ENCODE assay signal across 8 cellular contexts in the genomic region with DNA sequence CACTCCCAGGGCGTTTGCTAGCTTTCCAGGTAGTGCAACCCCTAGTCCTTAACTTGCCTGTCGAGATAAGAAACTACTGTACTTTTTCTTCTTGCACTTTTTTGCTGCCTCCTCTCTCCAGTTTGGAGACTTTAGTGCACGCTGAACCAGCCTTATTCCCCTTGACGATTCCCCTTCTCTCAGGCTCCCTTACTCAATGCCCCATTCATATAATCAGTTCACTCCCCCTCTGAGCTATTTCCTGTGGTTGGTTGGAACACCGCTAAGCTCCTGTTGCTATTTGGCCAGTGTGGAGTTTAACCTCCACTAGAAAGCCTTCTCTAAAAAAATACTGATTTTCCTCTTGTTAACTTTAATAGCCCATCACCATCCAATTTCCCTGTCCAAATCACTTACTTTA. TPM values are rescaled to one million over a fixed set of nuclear protein-coding genes. Genes with fewer than 3 reads are reported as not detected.
DNase-seq lines count a peak whose midpoint lies in the region; ATAC-seq and TF ChIP-seq lines count a peak whose summit lies in the region.

No MANE protein-coding gene starts in this region.

- H3K4me2 ChIP-seq in HCT116 (ENCODE audit: low read length) (peak overlapping the region; percentile 75), OCI-LY1 (ENCODE audit: low read length) (peak overlapping the region; percentile 63), mammary epithelial cell (ENCODE audit: insufficient read depth, low read depth, low read length) (peak overlapping the region; percentile 97)

- H3K27ac ChIP-seq in CD4-positive, alpha-beta memory T cell (ENCODE audit: low read depth, low read length) = peak overlapping the region; percentile 77
- H3K27ac ChIP-seq in HCT116 (ENCODE audit: low read depth, low read length) = peak overlapping the region; percentile 86
- H3K27ac ChIP-seq in OCI-LY1 (ENCODE audit: low read depth, low read length, poor library complexity, severe bottlenecking) = peak overlapping the region; percentile 73
- H3K27ac ChIP-seq in mammary epithelial cell (ENCODE audit: insufficient read depth, low read depth, low read length) = peak overlapping the region; percentile 76
- peak overlapping the region; percentile 82 to 98 (median 94) for H3K27ac ChIP-seq in spleen

- dilution Hi-C loops in mammary epithelial cell (cut with HindIII; ENCODE audit: low sequenced_read_pairs) = no loop called here

- intact Hi-C loops in CD4-positive, alpha-beta memory T cell (cut with micrococcal nuclease) = loop anchor here (1.0 to 2.0 kb wide), 4 partner anchors 10 to 125 kb away; a partner anchor contains a TSS
- intact Hi-C loops in HCT116 (cut with micrococcal nuclease) (no loop called here), mammary epithelial cell (cut with micrococcal nuclease) (loop anchor here (1.0 to 2.0 kb wide), 3 partner anchors 44 to 92 kb away; no protein-coding TSS in a partner anchor), spleen (cut with DNase I; ENCODE audit: low total_unique reads) (no loop called here)

- peak overlapping the region; percentile 93 to 99 (median 99) for H3K27ac Mint-ChIP-seq in CD4-positive, alpha-beta memory T cell
- H3K27ac Mint-ChIP-seq in immature natural killer cell = peak overlapping the region; percentile 91 to 99 (median 95)

- H3K9me2 ChIP-seq in HCT116 (ENCODE audit: insufficient read depth) (no peaks in the 10 kb centered on the region), OCI-LY1 (ENCODE audit: low read depth, low read length) (no peaks in the 10 kb centered on the region)

- H3K79me2 ChIP-seq in HCT116 (ENCODE audit: insufficient read depth, low read length) (no peaks in the 10 kb centered on the region), OCI-LY1 (ENCODE audit: insufficient read depth, low read length) (no peaks in the 10 kb centered on the region), mammary epithelial cell (ENCODE audit: insufficient read depth, low read length) (peaks cover 21% of the 10 kb centered on the region)

- H3K27me3 Mint-ChIP-seq in CD4-positive, alpha-beta memory T cell = no peaks in the 10 kb centered on the region
- peaks cover 3 to 17% (median 4%) of the 10 kb centered on the region in 3 donors for H3K27me3 Mint-ChIP-seq in immature natural killer cell (ENCODE audit: low read depth in 3 of 3)

- POLR2A ChIA-PET in CD4-positive, alpha-beta memory T cell (lab: Charles Lee; ENCODE audit: partially characterized antibody) = interaction anchor here (0.6 to 7.0 kb wide), 22 partner anchors 10 to 255 kb away, joined by 3 to 63 read pairs (median 7); a partner anchor contains a TSS
- POLR2A ChIA-PET in HCT116 (lab: Charles Lee) = no interaction called here

- no peak for TF ChIP-seq POLR2A in HCT116 (IDR thresholded peaks at IDR 0.05; ENCODE audit: borderline replicate concordance, extremely low read depth, insufficient read depth, insufficient read length)
- no peak for TF ChIP-seq POLR2A in spleen (IDR thresholded peaks at IDR 0.05)

- no peaks in the 10 kb centered on the region for H3K9me3 ChIP-seq in CD4-positive, alpha-beta memory T cell (ENCODE audit: control insufficient read depth in 1 of 2, low read length in 2 of 2)
- H3K9me3 ChIP-seq in HCT116 (ENCODE audit: control insufficient read depth in 1 of 2, insufficient read depth in 1 of 2, low read depth in 1 of 2, low read length in 2 of 2) = no peaks in the 10 kb centered on the region
- no peaks in the 10 kb centered on the region for H3K9me3 ChIP-seq in OCI-LY1 (ENCODE audit: low read length)
- no peaks in the 10 kb centered on the region for H3K9me3 ChIP-seq in mammary epithelial cell (replicated peaks; ENCODE audit: insufficient read depth, low read length)
- H3K9me3 ChIP-seq in spleen = no peaks in the 10 kb centered on the region

- no peaks in the 10 kb centered on the region for H3K9me3 Mint-ChIP-seq in CD4-positive, alpha-beta memory T cell
- H3K9me3 Mint-ChIP-seq in immature natural killer cell = no peaks in the 10 kb centered on the region

- peak overlapping the region; percentile 92 to 97 for H3K4me3 ChIP-seq in CD4-positive, alpha-beta memory T cell (ENCODE audit: low read length in 2 of 2)
- H3K4me3 ChIP-seq in HCT116 (replicated peaks in 1 of 2; ENCODE audit: low read depth in 1 of 2, low read length in 2 of 2) (peak overlapping the region; percentile 82 to 93), OCI-LY1 (ENCODE audit: low read depth, low read length, poor library complexity, severe bottlenecking) (peak overlapping the region; percentile 66), mammary epithelial cell (replicated peaks in 1 of 3; ENCODE audit: insufficient read depth in 1 of 3, low read depth in 2 of 3, low read length in 3 of 3) (peak overlapping the region; percentile 65 to 75 (median 75)), spleen (peak overlapping the region; percentile 65 to 90 (median 74))

- peak in 4 of 5 donors; percentile 38 to 53 (median 44) for DNase-seq in CD4-positive, alpha-beta memory T cell
- DNase-seq in HCT116 (ENCODE audit: low read depth, low spot score) (no peak), mammary epithelial cell (peak; percentile 71), immature natural killer cell (peak in 2 of 3 donors; percentile 16 to 31), spleen (no peak)

- CTCF ChIA-PET in CD4-positive, alpha-beta memory T cell (lab: Charles Lee; ENCODE audit: partially characterized antibody) = interaction anchor here (0.6 to 2.0 kb wide), 11 partner anchors 9 to 201 kb away, joined by 3 to 8 read pairs (median 3); a partner anchor contains a TSS
- CTCF ChIA-PET in HCT116 (lab: Charles Lee) (no interaction called here), mammary epithelial cell (lab: Charles Lee; ENCODE audit: low non-redundant PET) (interaction anchor here (0.7 to 1.0 kb wide), 2 partner anchors 49 to 1880 kb away, joined by 3 to 4 read pairs; a partner anchor contains a TSS)

- H3F3A ChIP-seq in OCI-LY1 (ENCODE audit: insufficient read depth, low read length) = no peaks in the 10 kb centered on the region

- H2AFZ ChIP-seq in HCT116 (ENCODE audit: low read depth, low read length, poor library complexity, severe bottlenecking) = peak overlapping the region; percentile 83
- H2AFZ ChIP-seq in OCI-LY1 (ENCODE audit: low read length) = no peak overlapping the region
- peak overlapping the region; percentile 95 for H2AFZ ChIP-seq in mammary epithelial cell (ENCODE audit: low read depth, low read length)

- H4K20me1 ChIP-seq in HCT116 (ENCODE audit: insufficient read depth) (no peaks in the 10 kb centered on the region), OCI-LY1 (ENCODE audit: insufficient read depth, low read length) (no peaks in the 10 kb centered on the region), mammary epithelial cell (ENCODE audit: insufficient read depth, low read length) (no peaks in the 10 kb centered on the region)

- in situ Hi-C loops in mammary epithelial cell (cut with MboI; ENCODE audit: low sequenced_read_pairs in 2 of 2) = no loop called here

- peak overlapping the region; percentile 92 to 99 (median 95) for H3K4me3 Mint-ChIP-seq in CD4-positive, alpha-beta memory T cell
- peak overlapping the region; percentile 88 to 96 (median 95) for H3K4me3 Mint-ChIP-seq in immature natural killer cell

- no peaks in the 10 kb centered on the region for H3K36me3 ChIP-seq in CD4-positive, alpha-beta memory T cell (ENCODE audit: insufficient read depth, low read length)
- H3K36me3 ChIP-seq in HCT116 (ENCODE audit: control insufficient read depth in 1 of 2, insufficient read depth in 2 of 2, low read length in 2 of 2) (no peaks in the 10 kb centered on the region), OCI-LY1 (ENCODE audit: insufficient read depth, low read length) (no peaks in the 10 kb centered on the region), mammary epithelial cell (ENCODE audit: insufficient read depth, low read length) (peaks cover 3% of the 10 kb centered on the region), spleen (peaks cover 0 to 12% (median 0%) of the 10 kb centered on the region in 6 donors)

- RAD21 ChIA-PET in HCT116 (lab: Charles Lee; ENCODE audit: low non-redundant PET in 1 of 2, low total read pairs in 2 of 2, uncharacterized antibody in 2 of 2, unreplicated experiment in 2 of 2) = no interaction called here

- TF ChIP-seq CTCF in HCT116 (IDR thresholded peaks at IDR 0.05 in 2 of 3, conservative IDR thresholded peaks at IDR 0.05 in 1 of 3; ENCODE audit: borderline replicate concordance in 1 of 3, insufficient read depth in 1 of 3, low read depth in 2 of 3, low read length in 2 of 3) (no peak), OCI-LY1 (IDR thresholded peaks at IDR 0.05; ENCODE audit: low read length) (no peak), mammary epithelial cell (conservative IDR thresholded peaks at IDR 0.05 in 1 of 2, IDR thresholded peaks at IDR 0.05 in 1 of 2; ENCODE audit: extremely low read depth in 1 of 2, insufficient read depth in 1 of 2, low read depth in 1 of 2, low read length in 2 of 2) (no peak), spleen (IDR thresholded peaks at IDR 0.05 in 8 of 11, conservative IDR thresholded peaks at IDR 0.05 in 3 of 11) (no peak)

- BruUV-seq in HCT116 (replicated peaks; lab: Mats Ljungman, UMichigan) = no TSS peak
- no TSS peak for BruUV-seq in mammary epithelial cell (replicated peaks; lab: Mats Ljungman, UMichigan)

- H3K9ac ChIP-seq in HCT116 (ENCODE audit: low read length) (peak overlapping the region; percentile 78), OCI-LY1 (ENCODE audit: low read length) (peak overlapping the region; percentile 66), mammary epithelial cell (ENCODE audit: insufficient read depth, low read length) (peak overlapping the region; percentile 84)

- WGBS in mammary epithelial cell (ENCODE audit: low coverage, missing lambda C conversion rate) = 3% methylated on average over 5 of the region's 5 CpGs
- 0 to 3% (median 0%) methylated on average over 5 of the region's 5 CpGs for WGBS in spleen, 5 donors

- ATAC-seq in HCT116 (peak; percentile 49), GM21367 (IDR thresholded peaks at IDR 0.05; ENCODE audit: unreplicated experiment) (no peak), HG03045 (IDR thresholded peaks at IDR 0.05; ENCODE audit: unreplicated experiment) (no peak)

- no peaks in the 10 kb centered on the region for H3K27me3 ChIP-seq in CD4-positive, alpha-beta memory T cell (ENCODE audit: insufficient read depth, low read length)
- H3K27me3 ChIP-seq in HCT116 (ENCODE audit: insufficient read depth, low read length) (no peaks in the 10 kb centered on the region), OCI-LY1 (ENCODE audit: insufficient read depth, low read length) (no peaks in the 10 kb centered on the region), mammary epithelial cell (ENCODE audit: insufficient read depth, low read length) (no peaks in the 10 kb centered on the region), spleen (replicated peaks in 1 of 7) (no peaks in the 10 kb centered on the region)

- no peak for TF ChIP-seq RAD21 in HCT116 (IDR thresholded peaks at IDR 0.05; ENCODE audit: low read depth)

- H3K36me3 Mint-ChIP-seq in CD4-positive, alpha-beta memory T cell = peaks cover 13 to 28% of the 10 kb centered on the region in 2 donors
- no peaks in the 10 kb centered on the region for H3K36me3 Mint-ChIP-seq in immature natural killer cell

- peaks cover 34 to 73% (median 54%) of the 10 kb centered on the region in 4 donors for H3K4me1 Mint-ChIP-seq in CD4-positive, alpha-beta memory T cell
- peaks cover 37 to 53% of the 10 kb centered on the region in 2 donors for H3K4me1 Mint-ChIP-seq in immature natural killer cell

- peaks cover 66% of the 10 kb centered on the region for H3K4me1 ChIP-seq in CD4-positive, alpha-beta memory T cell (ENCODE audit: insufficient read depth, low read length)
- H3K4me1 ChIP-seq in HCT116 (ENCODE audit: control insufficient read depth in 1 of 2, insufficient read depth in 2 of 2, low read length in 2 of 2) (peaks cover 12 to 15% of the 10 kb centered on the region in 2 experiments), OCI-LY1 (ENCODE audit: insufficient read depth, low read length, severe bottlenecking) (peaks cover 24% of the 10 kb centered on the region), mammary epithelial cell (ENCODE audit: insufficient read depth, low read length) (peaks cover 18% of the 10 kb centered on the region), spleen (peaks cover 25 to 64% (median 56%) of the 10 kb centered on the region in 6 donors)

RNA-seq across cellular contexts. Expression of a gene that starts 0.7 kb away (rescaled TPM):
- 10 to 100 TPM; 51.0 to 52.0 TPM for total RNA-seq in CD4-positive, alpha-beta memory T cell
- polyA plus RNA-seq in CD4-positive, alpha-beta memory T cell = 100 to 1,000 TPM in 1 of 2 donors, 10 to 100 TPM in 1; 71.7 to 107 TPM
- total RNA-seq in HCT116 (2021; ENCODE audit: unreplicated experiment) = 11.3 TPM
- 5.7 and 8.2 TPM in 2 replicates for polyA plus RNA-seq in HCT116 (2012)
- total RNA-seq in mammary epithelial cell = 10 to 100 TPM; 18.1 to 40.2 TPM
- polyA plus RNA-seq in mammary epithelial cell = 9.1 TPM
- 7.5 TPM for polyA minus RNA-seq in mammary epithelial cell
- polyA plus RNA-seq in immature natural killer cell = 10 to 100 TPM; 14.6 to 23.3 (median 21.4) TPM
- total RNA-seq in spleen = 10 to 100 TPM; 28.6 to 76.0 (median 60.7) TPM
- 10 to 100 TPM; 14.3 to 28.3 (median 21.6) TPM for polyA plus RNA-seq in spleen

RNA-seq across cellular contexts. Expression of a gene that starts 49.7 kb away (rescaled TPM):
- total RNA-seq in CD4-positive, alpha-beta memory T cell = 100 to 1,000 TPM; 122 to 125 TPM
- 10 to 100 TPM; 16.8 to 22.8 TPM for polyA plus RNA-seq in CD4-positive, alpha-beta memory T cell
- total RNA-seq in HCT116 (2021; ENCODE audit: unreplicated experiment) (13.4 TPM), mammary epithelial cell (10 to 100 TPM; 11.2 to 16.4 TPM), spleen (10 to 100 TPM; 19.2 to 43.7 (median 22.1) TPM)
- polyA plus RNA-seq in HCT116 (2012) = 7.4 and 7.7 TPM in 2 replicates
- polyA plus RNA-seq in mammary epithelial cell (4.3 TPM), immature natural killer cell (under 1 TPM in 2 of 3 donors, not detected in 1; 0.57 to 0.78 TPM), spleen (1 to 10 TPM; 2.2 to 4.7 (median 2.3) TPM)
- 9.0 TPM for polyA minus RNA-seq in mammary epithelial cell

Comparison
In these comparisons a context has a peak if more than half of its experiments do, and no peak if none do; other contexts are left out.
1. DNase-seq: peak in CD4-positive, alpha-beta memory T cell (4 of 5), mammary epithelial cell (single experiment) and immature natural killer cell (2 of 3); none in HCT116 (single experiment) and spleen (single experiment).
2. intact Hi-C loops: an anchor here in CD4-positive, alpha-beta memory T cell (1.0 to 2.0 kb wide) and mammary epithelial cell (1.0 to 2.0 kb wide); none called in HCT116 and spleen.
3. Peak in every context shown above with its lines, with median percentiles within 50 percentile points of each other: H3K27ac ChIP-seq, H3K4me3 ChIP-seq, H3K4me2 ChIP-seq and H3K9ac ChIP-seq.